Comparison of ENCODE assay signal across 13 cellular contexts in genomic region chr21:14500873-14501272, GRCh38. TPM values are rescaled to one million over a fixed set of nuclear protein-coding genes. Genes with fewer than 3 reads are reported as not detected.
DNase-seq lines count a peak whose midpoint lies in the region; ATAC-seq and TF ChIP-seq lines count a peak whose summit lies in the region.
"Had no signal": no experiment of that assay in that cellular context is flagged by ENCODE, and none has a peak within 500 bp of the region (broad histone marks: within the 10 kb centered on the region; RNA-seq: fewer than 3 reads in every experiment).

No MANE protein-coding gene starts in this region.

- no peak overlapping the region for H3K4me3 Mint-ChIP-seq in activated naive CD8-positive, alpha-beta T cell treated with anti-CD3 and anti-CD28 coated beads, Interleukin-2, amount 10 ng/mL, durations not matched to agents 7 days and 5 days
- no peak overlapping the region for H3K4me3 Mint-ChIP-seq in activated naive CD8-positive, alpha-beta T cell treated with anti-CD3 and anti-CD28 coated beads, Interleukin-2, amount 50 U/mL, for 24 hours
- no peak overlapping the region for H3K4me3 Mint-ChIP-seq in activated T-helper 17 cell treated with anti-CD3 and anti-CD28 coated beads, Interleukin-2, amount 50 U/mL, for 72 hours
- H3K4me3 Mint-ChIP-seq: CD4-positive, alpha-beta T cell had no signal

- TF ChIP-seq CTCF in neutrophil (IDR thresholded peaks at IDR 0.05), result no peak

- H3K27ac ChIP-seq in neutrophil, result peak overlapping the region; percentile 14
- H3K27ac ChIP-seq: GM23248 had no signal

- H3K4me1 ChIP-seq in neutrophil (ENCODE audit: control insufficient read depth in 1 of 2, insufficient read depth in 1 of 2, low read depth in 1 of 2, low read length in 1 of 2), result peaks cover 0 to 5% of the 10 kb centered on the region in 2 experiments
- H3K4me1 ChIP-seq: BE2C, Caco-2, HAP-1 had no signal

- no peaks in the 10 kb centered on the region for H3K27me3 ChIP-seq in neutrophil
- H3K27me3 ChIP-seq: BE2C had no signal

- DNase-seq in activated naive CD8-positive, alpha-beta T cell treated with anti-CD3 and anti-CD28 coated beads, Interleukin-2, amount 10 ng/mL, durations not matched to agents 7 days and 5 days, result no peak
- no peak for DNase-seq in activated naive CD8-positive, alpha-beta T cell treated with anti-CD3 and anti-CD28 coated beads, Interleukin-2, amount 50 U/mL, for 24 hours
- DNase-seq in SIG-M5 treated with dmso at 0.1 percent for 504 hours (lab: John Stamatoyannopoulos, UW; ENCODE audit: unreplicated experiment) (no peak), Right ventricle myocardium inferior (ENCODE audit: missing footprints) (no peak)
- DNase-seq: ACHN; BE2C; C1 segment of cervical spinal cord; Caco-2; CD4-positive, alpha-beta T cell; GM23248 had no signal

- no peaks in the 10 kb centered on the region for H3K27me3 Mint-ChIP-seq in activated naive CD8-positive, alpha-beta T cell treated with anti-CD3 and anti-CD28 coated beads, Interleukin-2, amount 10 ng/mL, durations not matched to agents 7 days and 5 days
- H3K27me3 Mint-ChIP-seq in activated naive CD8-positive, alpha-beta T cell treated with anti-CD3 and anti-CD28 coated beads, Interleukin-2, amount 50 U/mL, for 24 hours, result no peaks in the 10 kb centered on the region
- H3K27me3 Mint-ChIP-seq in activated T-helper 17 cell treated with anti-CD3 and anti-CD28 coated beads, Interleukin-2, amount 50 U/mL, for 72 hours, result no peaks in the 10 kb centered on the region
- H3K27me3 Mint-ChIP-seq: CD4-positive, alpha-beta T cell had no signal

- peaks cover 83% of the 10 kb centered on the region for H3K36me3 Mint-ChIP-seq in activated naive CD8-positive, alpha-beta T cell treated with anti-CD3 and anti-CD28 coated beads, Interleukin-2, amount 10 ng/mL, durations not matched to agents 7 days and 5 days
- peaks cover 88% of the 10 kb centered on the region for H3K36me3 Mint-ChIP-seq in activated naive CD8-positive, alpha-beta T cell treated with anti-CD3 and anti-CD28 coated beads, Interleukin-2, amount 50 U/mL, for 24 hours (ENCODE audit: low read depth)
- H3K36me3 Mint-ChIP-seq in activated T-helper 17 cell treated with anti-CD3 and anti-CD28 coated beads, Interleukin-2, amount 50 U/mL, for 72 hours (ENCODE audit: low read depth), result peaks cover 100% of the 10 kb centered on the region

- ATAC-seq in activated naive CD8-positive, alpha-beta T cell treated with anti-CD3 and anti-CD28 coated beads, Interleukin-2, amount 10 ng/mL, durations not matched to agents 7 days and 5 days (ENCODE audit: low read depth), result no peak
- no peak for ATAC-seq in activated naive CD8-positive, alpha-beta T cell treated with anti-CD3 and anti-CD28 coated beads, Interleukin-2, amount 50 U/mL, for 24 hours
- ATAC-seq in activated T-helper 17 cell treated with anti-CD3 and anti-CD28 coated beads, Interleukin-2, amount 50 U/mL, for 72 hours (replicated peaks), result no peak
- ATAC-seq in Right ventricle myocardium inferior, result no peak

- H3K9me3 Mint-ChIP-seq in activated naive CD8-positive, alpha-beta T cell treated with anti-CD3 and anti-CD28 coated beads, Interleukin-2, amount 10 ng/mL, durations not matched to agents 7 days and 5 days, result peaks cover 6% of the 10 kb centered on the region
- H3K9me3 Mint-ChIP-seq in activated naive CD8-positive, alpha-beta T cell treated with anti-CD3 and anti-CD28 coated beads, Interleukin-2, amount 50 U/mL, for 24 hours, result no peaks in the 10 kb centered on the region
- peaks cover 4% of the 10 kb centered on the region for H3K9me3 Mint-ChIP-seq in activated T-helper 17 cell treated with anti-CD3 and anti-CD28 coated beads, Interleukin-2, amount 50 U/mL, for 72 hours
- H3K9me3 Mint-ChIP-seq: CD4-positive, alpha-beta T cell had no signal

- intact Hi-C loops in Right ventricle myocardium inferior (cut with DNase I), result no loop called here

- no peaks in the 10 kb centered on the region for H3K9me3 ChIP-seq in neutrophil
- H3K9me3 ChIP-seq: BE2C, Caco-2, HAP-1 had no signal

- peak overlapping the region; percentile 16 for H3K27ac Mint-ChIP-seq in activated naive CD8-positive, alpha-beta T cell treated with anti-CD3 and anti-CD28 coated beads, Interleukin-2, amount 10 ng/mL, durations not matched to agents 7 days and 5 days
- H3K27ac Mint-ChIP-seq in activated naive CD8-positive, alpha-beta T cell treated with anti-CD3 and anti-CD28 coated beads, Interleukin-2, amount 50 U/mL, for 24 hours, result no peak overlapping the region
- peak overlapping the region; percentile 4 for H3K27ac Mint-ChIP-seq in activated T-helper 17 cell treated with anti-CD3 and anti-CD28 coated beads, Interleukin-2, amount 50 U/mL, for 72 hours
- H3K27ac Mint-ChIP-seq: CD4-positive, alpha-beta T cell had no signal

- POLR2A ChIA-PET in activated naive CD8-positive, alpha-beta T cell treated with anti-CD3 and anti-CD28 coated beads, Interleukin-2, amount 10 ng/mL, durations not matched to agents 7 days and 5 days (lab: Charles Lee), result no interaction called here

- H3K36me3 ChIP-seq in neutrophil, result peaks cover 76% of the 10 kb centered on the region
- H3K36me3 ChIP-seq: BE2C, HAP-1 had no signal

- H3K4me3 ChIP-seq in neutrophil (ENCODE audit: low read depth in 1 of 2, low read length in 1 of 2), result no peak overlapping the region
- H3K4me3 ChIP-seq: GM23248, HAP-1 had no signal

- peaks cover 28% of the 10 kb centered on the region for H3K4me1 Mint-ChIP-seq in activated naive CD8-positive, alpha-beta T cell treated with anti-CD3 and anti-CD28 coated beads, Interleukin-2, amount 10 ng/mL, durations not matched to agents 7 days and 5 days
- peaks cover 6% of the 10 kb centered on the region for H3K4me1 Mint-ChIP-seq in activated naive CD8-positive, alpha-beta T cell treated with anti-CD3 and anti-CD28 coated beads, Interleukin-2, amount 50 U/mL, for 24 hours
- H3K4me1 Mint-ChIP-seq in activated T-helper 17 cell treated with anti-CD3 and anti-CD28 coated beads, Interleukin-2, amount 50 U/mL, for 72 hours, result peaks cover 26% of the 10 kb centered on the region

RNA-seq across cellular contexts. Expression of gene SAMSN1, which starts 45.2 kb away (rescaled TPM):
- total RNA-seq in activated naive CD8-positive, alpha-beta T cell treated with anti-CD3 and anti-CD28 coated beads, Interleukin-2, amount 10 ng/mL, durations not matched to agents 7 days and 5 days, result 100 to 1,000 TPM; 121 to 125 TPM
- 10 to 100 TPM; 76.9 to 93.3 TPM for total RNA-seq in activated T-helper 17 cell treated with anti-CD3 and anti-CD28 coated beads, Interleukin-2, amount 50 U/mL, for 72 hours
- total RNA-seq in Right ventricle myocardium inferior, result 2.4 TPM
- total RNA-seq: Caco-2, GM23248 had no signal

Comparison
In these comparisons a context has a peak if more than half of its experiments do, and no peak if none do; other contexts are left out.
1. RNA of gene SAMSN1, which starts 45.2 kb away (total RNA-seq): 121 to 125 TPM in activated naive CD8-positive, alpha-beta T cell treated with anti-CD3 and anti-CD28 coated beads, Interleukin-2, amount 10 ng/mL, durations not matched to agents 7 days and 5 days and 76.9 to 93.3 TPM in activated T-helper 17 cell treated with anti-CD3 and anti-CD28 coated beads, Interleukin-2, amount 50 U/mL, for 72 hours; 2.4 TPM in Right ventricle myocardium inferior (single experiment); every median in the first group is over 10 times any median in the second.